1 cellular context compared by ENCODE assay signal in the genomic region with DNA sequence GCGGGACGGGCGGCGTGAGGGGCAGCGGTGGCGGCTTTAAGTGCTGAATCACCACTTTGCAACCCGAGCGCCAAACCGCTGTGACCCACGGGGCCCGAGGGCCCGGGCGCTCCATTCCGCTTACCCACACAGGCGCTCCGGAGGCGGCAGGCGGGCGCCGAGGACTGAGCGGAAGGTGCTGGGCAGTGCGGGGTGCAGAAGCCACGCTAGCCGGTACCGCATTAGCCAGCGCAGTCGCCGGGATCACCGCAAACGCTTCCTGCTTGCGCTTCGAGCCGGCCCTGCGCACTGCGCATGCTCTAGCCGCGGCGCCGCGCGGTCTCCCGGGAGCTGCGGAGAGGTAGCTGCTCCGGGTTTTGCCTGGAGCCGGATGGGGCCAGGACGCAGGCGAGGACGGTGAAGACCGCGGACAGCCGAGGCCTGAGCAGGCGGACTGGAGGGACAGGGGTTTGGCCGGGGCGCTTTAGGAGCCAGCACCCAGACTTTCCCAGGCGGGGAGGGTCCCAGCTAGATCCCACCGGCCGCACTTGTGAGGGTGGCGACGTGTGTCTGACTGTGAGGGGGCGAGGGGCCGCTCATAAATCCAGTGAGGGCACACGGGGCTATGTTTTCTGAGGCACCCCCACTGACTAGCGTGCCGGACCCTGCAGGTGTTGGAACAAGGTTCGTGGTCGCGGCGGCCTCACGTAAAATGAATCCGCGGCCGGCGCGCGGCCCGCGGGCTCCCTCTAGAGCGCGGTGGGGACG.
TF ChIP-seq lines count a peak whose summit lies in the region.

Gene IDE (minus strand): TSS at position 296 of the 747 bp plus-strand sequence. CDS start 74 bp downstream, at position 222.

TF ChIP-seq in K562, 482 proteins besides CTCF, POLR2A, EP300 and RAD21 (continued from another document and continues in another):
- TF ChIP-seq, protein P1, sequence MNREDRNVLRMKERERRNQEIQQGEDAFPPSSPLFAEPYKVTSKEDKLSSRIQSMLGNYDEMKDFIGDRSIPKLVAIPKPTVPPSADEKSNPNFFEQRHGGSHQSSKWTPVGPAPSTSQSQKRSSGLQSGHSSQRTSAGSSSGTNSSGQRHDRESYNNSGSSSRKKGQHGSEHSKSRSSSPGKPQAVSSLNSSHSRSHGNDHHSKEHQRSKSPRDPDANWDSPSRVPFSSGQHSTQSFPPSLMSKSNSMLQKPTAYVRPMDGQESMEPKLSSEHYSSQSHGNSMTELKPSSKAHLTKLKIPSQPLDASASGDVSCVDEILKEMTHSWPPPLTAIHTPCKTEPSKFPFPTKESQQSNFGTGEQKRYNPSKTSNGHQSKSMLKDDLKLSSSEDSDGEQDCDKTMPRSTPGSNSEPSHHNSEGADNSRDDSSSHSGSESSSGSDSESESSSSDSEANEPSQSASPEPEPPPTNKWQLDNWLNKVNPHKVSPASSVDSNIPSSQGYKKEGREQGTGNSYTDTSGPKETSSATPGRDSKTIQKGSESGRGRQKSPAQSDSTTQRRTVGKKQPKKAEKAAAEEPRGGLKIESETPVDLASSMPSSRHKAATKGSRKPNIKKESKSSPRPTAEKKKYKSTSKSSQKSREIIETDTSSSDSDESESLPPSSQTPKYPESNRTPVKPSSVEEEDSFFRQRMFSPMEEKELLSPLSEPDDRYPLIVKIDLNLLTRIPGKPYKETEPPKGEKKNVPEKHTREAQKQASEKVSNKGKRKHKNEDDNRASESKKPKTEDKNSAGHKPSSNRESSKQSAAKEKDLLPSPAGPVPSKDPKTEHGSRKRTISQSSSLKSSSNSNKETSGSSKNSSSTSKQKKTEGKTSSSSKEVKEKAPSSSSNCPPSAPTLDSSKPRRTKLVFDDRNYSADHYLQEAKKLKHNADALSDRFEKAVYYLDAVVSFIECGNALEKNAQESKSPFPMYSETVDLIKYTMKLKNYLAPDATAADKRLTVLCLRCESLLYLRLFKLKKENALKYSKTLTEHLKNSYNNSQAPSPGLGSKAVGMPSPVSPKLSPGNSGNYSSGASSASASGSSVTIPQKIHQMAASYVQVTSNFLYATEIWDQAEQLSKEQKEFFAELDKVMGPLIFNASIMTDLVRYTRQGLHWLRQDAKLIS (CRISPR knock-in tag; IDR thresholded peaks at IDR 0.05), result peak; percentile 76; the same call in 1 of the 2 replicates
- TF ChIP-seq NR0B1 (IDR thresholded peaks at IDR 0.05; ENCODE audit: partially characterized antibody) (no peak), ZNF41 (CRISPR knock-in tag; conservative IDR thresholded peaks at IDR 0.05) (no peak), SIN3A (IDR thresholded peaks at IDR 0.05; ENCODE audit: borderline replicate concordance in 2 of 2, control insufficient read depth in 1 of 2, low read depth in 2 of 2, low read length in 2 of 2) (peak; percentile 41 to 45; a peak in 1 of 4 replicates), ZNF121 (CRISPR knock-in tag; conservative IDR thresholded peaks at IDR 0.05) (no peak), MTA3 (IDR thresholded peaks at IDR 0.05; ENCODE audit: borderline replicate concordance) (peak; percentile 78; the same call in 1 of the 2 replicates), ZNF253 (CRISPR knock-in tag; conservative IDR thresholded peaks at IDR 0.05) (no peak), GATA2 (CRISPR knock-in tag; IDR thresholded peaks at IDR 0.05) (peak; percentile 48; the same call in 1 of the 2 replicates), ZNF277 (CRISPR knock-in tag; IDR thresholded peaks at IDR 0.05; ENCODE audit: borderline replicate concordance) (no peak), RBM39 (optimal IDR thresholded peaks at IDR 0.05; ENCODE audit: low read depth, low read length) (no peak), E4F1 (CRISPR knock-in tag; IDR thresholded peaks at IDR 0.05; ENCODE audit: borderline replicate concordance) (no peak), ZNF197 (CRISPR knock-in tag; IDR thresholded peaks at IDR 0.05; ENCODE audit: low read depth) (no peak), SIN3B (IDR thresholded peaks at IDR 0.05; ENCODE audit: low read depth) (0 out of 2 replicates have a peak, but pooled peaks have one; percentile 11), ZBTB11 (CRISPR knock-in tag; IDR thresholded peaks at IDR 0.05) (peak in 1 of 3 experiments; percentile 68; a peak in 1 of 6 replicates), ZNF639 (CRISPR knock-in tag; conservative IDR thresholded peaks at IDR 0.05 in 1 of 2, IDR thresholded peaks at IDR 0.05 in 1 of 2) (no peak; a peak in 1 of 4 replicates), RBM14 (IDR thresholded peaks at IDR 0.05; ENCODE audit: borderline replicate concordance, insufficient read depth, low read depth, low read length) (no peak), SNRNP70 (optimal IDR thresholded peaks at IDR 0.05; ENCODE audit: low read depth, low read length) (no peak), GTF2E2 (tag; IDR thresholded peaks at IDR 0.05) (no peak; the same call in 1 of the 2 replicates), SP1 (CRISPR knock-in tag; IDR thresholded peaks at IDR 0.05) (peak; percentile 64; the same call in 1 of the 2 replicates), MCM3 (IDR thresholded peaks at IDR 0.05) (no peak), ZNF12 (CRISPR knock-in tag; IDR thresholded peaks at IDR 0.05) (no peak)
- TF ChIP-seq, protein P2, sequence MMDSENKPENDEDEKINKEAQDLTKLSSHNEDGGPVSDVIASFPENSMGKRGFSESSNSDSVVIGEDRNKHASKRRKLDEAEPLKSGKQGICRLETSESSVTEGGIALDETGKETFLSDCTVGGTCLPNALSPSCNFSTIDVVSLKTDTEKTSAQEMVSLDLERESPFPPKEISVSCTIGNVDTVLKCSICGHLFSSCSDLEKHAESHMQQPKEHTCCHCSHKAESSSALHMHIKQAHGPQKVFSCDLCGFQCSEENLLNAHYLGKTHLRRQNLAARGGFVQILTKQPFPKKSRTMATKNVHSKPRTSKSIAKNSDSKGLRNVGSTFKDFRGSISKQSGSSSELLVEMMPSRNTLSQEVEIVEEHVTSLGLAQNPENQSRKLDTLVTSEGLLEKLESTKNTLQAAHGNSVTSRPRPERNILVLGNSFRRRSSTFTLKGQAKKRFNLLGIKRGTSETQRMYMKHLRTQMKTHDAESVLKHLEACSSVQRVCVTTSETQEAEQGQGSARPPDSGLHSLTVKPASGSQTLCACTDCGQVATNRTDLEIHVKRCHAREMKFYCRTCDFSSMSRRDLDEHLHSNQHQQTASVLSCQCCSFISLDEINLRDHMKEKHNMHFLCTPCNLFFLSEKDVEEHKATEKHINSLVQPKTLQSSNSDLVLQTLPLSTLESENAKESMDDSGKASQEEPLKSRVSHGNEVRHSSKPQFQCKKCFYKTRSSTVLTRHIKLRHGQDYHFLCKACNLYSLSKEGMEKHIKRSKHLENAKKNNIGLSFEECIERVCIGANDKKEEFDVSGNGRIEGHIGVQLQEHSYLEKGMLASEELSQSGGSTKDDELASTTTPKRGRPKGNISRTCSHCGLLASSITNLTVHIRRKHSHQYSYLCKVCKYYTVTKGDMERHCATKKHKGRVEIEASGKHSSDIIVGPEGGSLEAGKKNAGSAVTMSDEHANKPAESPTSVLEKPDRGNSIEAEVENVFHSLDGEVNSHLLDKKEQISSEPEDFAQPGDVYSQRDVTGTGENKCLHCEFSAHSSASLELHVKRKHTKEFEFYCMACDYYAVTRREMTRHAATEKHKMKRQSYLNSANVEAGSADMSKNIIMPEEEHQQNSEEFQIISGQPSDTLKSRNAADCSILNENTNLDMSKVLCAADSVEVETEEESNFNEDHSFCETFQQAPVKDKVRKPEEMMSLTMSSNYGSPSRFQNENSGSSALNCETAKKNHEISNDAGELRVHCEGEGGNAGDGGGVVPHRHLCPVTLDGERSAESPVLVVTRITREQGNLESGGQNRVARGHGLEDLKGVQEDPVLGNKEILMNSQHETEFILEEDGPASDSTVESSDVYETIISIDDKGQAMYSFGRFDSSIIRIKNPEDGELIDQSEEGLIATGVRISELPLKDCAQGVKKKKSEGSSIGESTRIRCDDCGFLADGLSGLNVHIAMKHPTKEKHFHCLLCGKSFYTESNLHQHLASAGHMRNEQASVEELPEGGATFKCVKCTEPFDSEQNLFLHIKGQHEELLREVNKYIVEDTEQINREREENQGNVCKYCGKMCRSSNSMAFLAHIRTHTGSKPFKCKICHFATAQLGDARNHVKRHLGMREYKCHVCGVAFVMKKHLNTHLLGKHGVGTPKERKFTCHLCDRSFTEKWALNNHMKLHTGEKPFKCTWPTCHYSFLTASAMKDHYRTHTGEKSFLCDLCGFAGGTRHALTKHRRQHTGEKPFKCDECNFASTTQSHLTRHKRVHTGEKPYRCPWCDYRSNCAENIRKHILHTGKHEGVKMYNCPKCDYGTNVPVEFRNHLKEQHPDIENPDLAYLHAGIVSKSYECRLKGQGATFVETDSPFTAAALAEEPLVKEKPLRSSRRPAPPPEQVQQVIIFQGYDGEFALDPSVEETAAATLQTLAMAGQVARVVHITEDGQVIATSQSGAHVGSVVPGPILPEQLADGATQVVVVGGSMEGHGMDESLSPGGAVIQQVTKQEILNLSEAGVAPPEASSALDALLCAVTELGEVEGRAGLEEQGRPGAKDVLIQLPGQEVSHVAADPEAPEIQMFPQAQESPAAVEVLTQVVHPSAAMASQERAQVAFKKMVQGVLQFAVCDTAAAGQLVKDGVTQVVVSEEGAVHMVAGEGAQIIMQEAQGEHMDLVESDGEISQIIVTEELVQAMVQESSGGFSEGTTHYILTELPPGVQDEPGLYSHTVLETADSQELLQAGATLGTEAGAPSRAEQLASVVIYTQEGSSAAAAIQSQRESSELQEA (IDR thresholded peaks at IDR 0.05; ENCODE audit: low read depth), result no peak
